11 cellular contexts compared by ENCODE assay signal in the genomic region with DNA sequence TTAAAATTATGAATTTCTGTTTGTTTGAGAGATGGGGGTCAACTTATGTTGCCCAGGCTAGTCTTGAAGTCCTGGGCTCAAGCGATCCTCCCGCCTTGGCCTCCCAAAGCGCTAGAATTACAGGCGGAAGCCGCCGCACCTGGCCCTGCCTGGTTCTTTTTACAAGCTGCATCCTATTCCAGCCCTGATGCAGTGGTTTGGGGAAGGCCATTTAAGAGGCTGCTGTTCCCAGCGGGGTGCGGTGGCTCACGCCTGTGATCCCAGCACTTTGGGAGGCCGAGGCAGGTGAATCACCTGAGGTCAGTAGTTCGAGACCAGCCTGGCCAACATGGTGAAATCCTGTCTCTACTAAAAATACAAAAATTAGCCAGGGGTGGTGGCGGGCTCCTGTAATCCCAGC. TPM values are rescaled to one million over a fixed set of nuclear protein-coding genes. Genes with fewer than 3 reads are reported as not detected.
DNase-seq lines count a peak whose midpoint lies in the region; ATAC-seq, FAIRE-seq and TF ChIP-seq lines count a peak whose summit lies in the region.
"Not testable (repeated sequence)": the region's sequence is repeated elsewhere in the genome, so short reads cannot be mapped to it uniquely, and the experiment has no call there.
"Had no signal": no experiment of that assay in that cellular context is flagged by ENCODE, and none has a peak within 500 bp of the region (broad histone marks: within the 10 kb centered on the region; RNA-seq: fewer than 3 reads in every experiment).

No MANE protein-coding gene starts in this region.

- intact Hi-C loops in right lobe of liver (cut with DNase I); vagina (cut with DNase I): not testable (repeated sequence)

- H3K9me3 ChIP-seq in gastroesophageal sphincter; right lobe of liver; neuronal stem cell (replicated peaks in 1 of 2; ENCODE audit: control insufficient read depth in 2 of 2, insufficient read depth in 1 of 2, low read depth in 1 of 2, low read length in 2 of 2); small intestine (ENCODE audit: control insufficient read depth, low read depth); vagina: not testable (repeated sequence)

- H2AK5ac ChIP-seq in neuronal stem cell (ENCODE audit: low read depth, low read length): peak overlapping the region; percentile 75

- WGBS in gastroesophageal sphincter (ENCODE audit: low coverage in 1 of 2), 2 donors: 70 to 71% methylated on average over 6 to 7 of the region's 12 CpGs
- WGBS in right lobe of liver (ENCODE audit: insufficient coverage, low coverage, low lambda C conversion rate, missing lambda C conversion rate): 60% methylated on average over 1 of the region's 12 CpGs
- no CpG with 5 or more reads among the region's 12 CpGs for WGBS in neuronal stem cell (ENCODE audit: extremely low coverage in 2 of 2, insufficient read length in 2 of 2, insufficient replicate concordance in 1 of 2), 2 donors
- 84 to 92% (median 90%) methylated on average over 12 of the region's 12 CpGs for whole genome bisulfite sequencing in small intestine, 3 donors

- not testable (repeated sequence) for TF ChIP-seq POLR2A in gastroesophageal sphincter (IDR thresholded peaks at IDR 0.05); right lobe of liver (IDR thresholded peaks at IDR 0.05); vagina (IDR thresholded peaks at IDR 0.05)

- not testable (repeated sequence) for H2BK120ac ChIP-seq in neuronal stem cell (ENCODE audit: low read depth, low read length)

- H3K27me3 ChIP-seq in gastroesophageal sphincter; right lobe of liver; neuronal stem cell (ENCODE audit: control insufficient read depth in 3 of 3, insufficient read depth in 3 of 3, low read depth in 1 of 3, low read length in 3 of 3); small intestine (ENCODE audit: control insufficient read depth in 2 of 2, insufficient read depth in 2 of 2, low read length in 2 of 2); vagina: not testable (repeated sequence)

- H3K27ac ChIP-seq in cingulate gyrus (ENCODE audit: low read depth, low read length) (peak overlapping the region; percentile 47), gastroesophageal sphincter (peak overlapping the region; percentile 91 to 100 (median 98)), right lobe of liver (peak overlapping the region; percentile 43 to 88 (median 65)), neuronal stem cell (replicated peaks; ENCODE audit: low read length) (peak overlapping the region; percentile 88), small intestine (ENCODE audit: low read depth in 1 of 2, low read length in 1 of 2) (peak overlapping the region; percentile 5 to 87), vagina (peak overlapping the region; percentile 99)

- not testable (repeated sequence) for H3K14ac ChIP-seq in neuronal stem cell (ENCODE audit: low read length)

- peaks cover 23% of the 10 kb centered on the region for H3K79me1 ChIP-seq in neuronal stem cell (ENCODE audit: low read depth, low read length)

- not testable (repeated sequence) for DNase-seq in HFF-Myc (ENCODE audit: extremely low read depth, low read depth); right lobe of liver; neuronal stem cell (ENCODE audit: low spot score); small intestine; vagina (ENCODE audit: extremely low spot score in 2 of 2)

- not testable (repeated sequence) for H3K4me2 ChIP-seq in neuronal stem cell (ENCODE audit: insufficient read depth, low read length, poor library complexity, severe bottlenecking)

- not testable (repeated sequence) for H2BK12ac ChIP-seq in neuronal stem cell (ENCODE audit: low read length)

- not testable (repeated sequence) for H2AFZ ChIP-seq in neuronal stem cell (ENCODE audit: low read length)

- H2BK5ac ChIP-seq in neuronal stem cell (ENCODE audit: low read length): peak overlapping the region; percentile 66

- H3K36me3 ChIP-seq in gastroesophageal sphincter: peaks cover 0 to 59% of the 10 kb centered on the region in 2 donors
- peaks cover 0 to 35% (median 9%) of the 10 kb centered on the region in 4 donors for H3K36me3 ChIP-seq in right lobe of liver
- peaks cover 41 to 58% of the 10 kb centered on the region in 2 donors for H3K36me3 ChIP-seq in neuronal stem cell (replicated peaks in 1 of 2; ENCODE audit: control insufficient read depth in 2 of 2, insufficient read depth in 2 of 2, low read length in 2 of 2)
- peaks cover 9 to 18% of the 10 kb centered on the region in 2 donors for H3K36me3 ChIP-seq in small intestine (ENCODE audit: control insufficient read depth in 2 of 2, insufficient read depth in 2 of 2, low read length in 2 of 2)
- H3K36me3 ChIP-seq in vagina: peaks cover 0 to 44% of the 10 kb centered on the region in 2 donors

- not testable (repeated sequence) for TF ChIP-seq CTCF in HFF-Myc (IDR thresholded peaks at IDR 0.05; ENCODE audit: low read depth, low read length, missing control alignments); WI38 (IDR thresholded peaks at IDR 0.05; ENCODE audit: low read depth, low read length); gastroesophageal sphincter (IDR thresholded peaks at IDR 0.05); right lobe of liver (IDR thresholded peaks at IDR 0.05); vagina (IDR thresholded peaks at IDR 0.05)

- ATAC-seq in gastroesophageal sphincter, right lobe of liver: not testable (repeated sequence)

- not testable (repeated sequence) for FAIRE-seq in small intestine (lab: Jason Lieb, UNC)

- peak overlapping the region; percentile 80 for H3K18ac ChIP-seq in neuronal stem cell (ENCODE audit: low read length)

- H3K4ac ChIP-seq in neuronal stem cell (ENCODE audit: low read length): not testable (repeated sequence)

- not testable (repeated sequence) for H3K23ac ChIP-seq in neuronal stem cell (ENCODE audit: low read depth, low read length, poor library complexity)

- H4K91ac ChIP-seq in neuronal stem cell (ENCODE audit: low read depth, low read length, poor library complexity): not testable (repeated sequence)

- TF ChIP-seq EP300 in gastroesophageal sphincter (IDR thresholded peaks at IDR 0.05): not testable (repeated sequence)

- H3K4me3 ChIP-seq in HFF-Myc (replicated peaks; ENCODE audit: low read depth, low read length) (0 out of 2 replicates have a peak overlapping the region, but pooled peaks have one; percentile 4), WI38 (ENCODE audit: low read depth, low read length) (peak overlapping the region; percentile 14), gastroesophageal sphincter (peak overlapping the region in 1 of 2 donors; percentile 100), vagina (peak overlapping the region in 1 of 2 donors; percentile 18)
- H3K4me3 ChIP-seq in right lobe of liver; neuronal stem cell (ENCODE audit: low read length in 2 of 2); small intestine (ENCODE audit: low read depth in 1 of 2, low read length in 2 of 2): not testable (repeated sequence)

- not testable (repeated sequence) for H3K9ac ChIP-seq in neuronal stem cell (ENCODE audit: low read depth, low read length, poor library complexity)

- H3K4me1 ChIP-seq in gastroesophageal sphincter (peaks cover 0 to 77% (median 33%) of the 10 kb centered on the region in 3 donors), right lobe of liver (peaks cover 0 to 18% (median 7%) of the 10 kb centered on the region in 4 donors), neuronal stem cell (ENCODE audit: control insufficient read depth in 2 of 2, insufficient read depth in 1 of 2, low read depth in 1 of 2, low read length in 2 of 2) (peaks cover 19 to 25% of the 10 kb centered on the region in 2 donors), vagina (peaks cover 56% of the 10 kb centered on the region)
- H3K4me1 ChIP-seq in small intestine (ENCODE audit: control insufficient read depth in 2 of 2, insufficient read depth in 1 of 2, low read depth in 1 of 2, low read length in 1 of 2): not testable (repeated sequence)

- not testable (repeated sequence) for H4K8ac ChIP-seq in neuronal stem cell (ENCODE audit: low read depth, low read length)

- peak overlapping the region; percentile 62 for H2BK15ac ChIP-seq in neuronal stem cell (ENCODE audit: low read length)

RNA-seq across cellular contexts. Expression of gene DAPK3, which starts 2.9 kb away (rescaled TPM):
- 100 to 1,000 TPM; 192 to 257 (median 235) TPM for total RNA-seq in gastroesophageal sphincter
- 10 to 100 TPM; 13.1 to 63.7 (median 24.9) TPM for total RNA-seq in right lobe of liver
- polyA plus RNA-seq in neuronal stem cell (2013, experiment 1 of 2): 56.3 TPM
- polyA plus RNA-seq in neuronal stem cell (2013, experiment 2 of 2): 55.0 TPM
- 10 to 100 TPM; 56.3 to 72.4 (median 64.6) TPM for polyA plus RNA-seq in small intestine
- total RNA-seq in vagina: 62.4 TPM

RNA-seq across cellular contexts. Expression of gene EEF2, which starts 17.3 kb away (rescaled TPM):
- total RNA-seq in gastroesophageal sphincter: 1,000 to 10,000 TPM; 2,212 to 2,463 (median 2,311) TPM
- total RNA-seq in right lobe of liver: 1,000 to 10,000 TPM in 4 of 6 experiments, 100 to 1,000 TPM in 2; 933 to 1,231 (median 1,031) TPM
- polyA plus RNA-seq in neuronal stem cell (2013, experiment 1 of 2): 2,427 TPM
- polyA plus RNA-seq in neuronal stem cell (2013, experiment 2 of 2): 2,458 TPM
- 1,000 to 10,000 TPM in 2 of 3 donors, 100 to 1,000 TPM in 1; 962 to 2,089 (median 1,343) TPM for polyA plus RNA-seq in small intestine
- 1,702 TPM for total RNA-seq in vagina

RNA-seq across cellular contexts. Expression of gene NMRK2, which starts 35.1 kb away (rescaled TPM):
- total RNA-seq in gastroesophageal sphincter (1 to 10 TPM in 2 of 4 donors, under 1 TPM in 1, not detected in 1; 0.69 to 8.6 (median 7.3) TPM), right lobe of liver (under 1 TPM in 1 of 6 experiments, not detected in 5; 0.17 TPM), vagina (not detected)
- polyA plus RNA-seq in neuronal stem cell (2013, experiment 1 of 2): 0.60 TPM
- 0.72 TPM for polyA plus RNA-seq in neuronal stem cell (2013, experiment 2 of 2)
- polyA plus RNA-seq in small intestine: 1 to 10 TPM in 2 of 3 donors, under 1 TPM in 1; 0.43 to 6.8 (median 2.2) TPM
- total RNA-seq: activated naive CD8-positive, alpha-beta T cell treated with anti-CD3 and anti-CD28 coated beads, Interleukin-2, amount 10 ng/mL, durations not matched to agents 7 days and 5 days; subcutaneous adipose tissue; T-helper 2 cell treated with Interferon-gamma antibody and Interleukin-4, amounts not matched to agents 100 ng/mL and 5 ng/mL, for 36 hours had no signal

RNA-seq across cellular contexts. Expression of gene PIAS4, which starts 39.6 kb away (rescaled TPM):
- 10 to 100 TPM; 15.3 to 26.4 (median 16.8) TPM for total RNA-seq in gastroesophageal sphincter
- total RNA-seq in right lobe of liver: 10 to 100 TPM in 5 of 6 experiments, 1 to 10 TPM in 1; 9.9 to 20.0 (median 14.9) TPM
- polyA plus RNA-seq in neuronal stem cell (2013, experiment 1 of 2): 64.0 TPM
- 61.2 TPM for polyA plus RNA-seq in neuronal stem cell (2013, experiment 2 of 2)
- 10 to 100 TPM; 10.8 to 14.8 (median 11.4) TPM for polyA plus RNA-seq in small intestine
- 14.0 TPM for total RNA-seq in vagina

Comparison
In these comparisons a context has a peak if more than half of its experiments do, and no peak if none do; other contexts are left out.
1. H3K27ac ChIP-seq: peak in every context shown above with its lines; median percentile 99 in vagina; 98 in gastroesophageal sphincter; 88 in neuronal stem cell; 65 in right lobe of liver; 47 in cingulate gyrus; 46 in small intestine.